25 cellular contexts compared by ENCODE assay signal in the genomic region with DNA sequence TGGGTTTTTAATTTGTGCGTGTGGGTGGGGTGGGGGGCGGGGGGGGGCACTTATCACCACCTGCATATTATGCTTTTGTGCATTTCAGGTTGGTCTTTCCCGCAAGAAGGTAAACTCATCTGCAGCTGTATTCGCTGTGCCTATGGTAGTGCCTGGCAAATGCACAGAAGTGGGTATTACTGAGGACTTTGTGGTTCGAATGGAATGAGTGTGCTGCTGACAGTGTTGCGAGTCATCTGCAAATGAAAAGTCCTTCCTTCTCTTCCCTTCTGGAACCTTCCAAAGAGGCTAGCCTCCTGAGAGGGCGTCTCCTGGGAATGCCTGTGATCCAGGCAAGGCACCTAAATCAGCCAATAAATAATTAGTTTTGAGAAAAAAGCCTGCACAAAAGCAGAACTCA.
DNase-seq lines count a peak whose midpoint lies in the region; ATAC-seq, FAIRE-seq and TF ChIP-seq lines count a peak whose summit lies in the region.
"Had no signal": no experiment of that assay in that cellular context is flagged by ENCODE, and none has a peak within 500 bp of the region (broad histone marks: within the 10 kb centered on the region; RNA-seq: fewer than 3 reads in every experiment).

No MANE protein-coding gene starts in this region.

- no peak overlapping the region for H3K14ac ChIP-seq in mesenchymal stem cell (ENCODE audit: low read length in 2 of 2)

- FAIRE-seq in astrocyte (lab: Jason Lieb, UNC) = no peak
- FAIRE-seq: HepG2 had no signal

- no peaks in the 10 kb centered on the region for H3K9me3 Mint-ChIP-seq in activated T-cell treated with anti-CD3 and anti-CD28 coated beads, Interleukin-2, amount 50 U/mL, for 24 hours
- H3K9me3 Mint-ChIP-seq in astrocyte (ENCODE audit: unreplicated experiment) = peaks cover 2% of the 10 kb centered on the region
- H3K9me3 Mint-ChIP-seq: nephron had no signal

- 69% methylated on average over 7 of the region's 7 CpGs for WGBS in mesenchymal stem cell

- no peak for DNase-seq in activated T-cell treated with anti-CD3 and anti-CD28 coated beads, Interleukin-2, amount 50 U/mL, for 24 hours
- no peak for DNase-seq in activated T-cell treated with anti-CD3 and anti-CD28 coated beads, Interleukin-2, amount 50 U/mL, for 1 hour
- DNase-seq in HCT116 (ENCODE audit: low read depth, low spot score) = no peak
- DNase-seq in astrocyte (ENCODE audit: low read depth) = no peak
- DNase-seq in mesenchymal stem cell = peak; percentile 44
- DNase-seq in GM10248 (ENCODE audit: extremely low spot score) = no peak
- DNase-seq: activated CD8-positive, alpha-beta T cell treated with anti-CD3 and anti-CD28 coated beads, Interleukin-2, amount 10 ng/mL, durations not matched to agents 7 days and 5 days; GOT3; left lung; NCI-H1417 treated with DMSO at 0.1 percent for 48 hours; NCI-H510A treated with DMSO at 0.1 percent for 48 hours; ovary; right cardiac atrium; RPMI8226; stimulated activated CD4-positive, alpha-beta T cell treated with anti-CD3 and anti-CD28 coated beads, Interleukin-12 subunit alpha, Interleukin-12 subunit beta, amount 100 ng/mL, for 4 hours; stimulated activated CD8-positive, alpha-beta memory T cell treated with anti-CD3 and anti-CD28 coated beads, Interleukin-4, amount 100 ng/mL, for 48 hours; uterus had no signal

- H2BK120ac ChIP-seq in mesenchymal stem cell (ENCODE audit: low read depth, low read length) = no peak overlapping the region

- no peak overlapping the region for H2BK15ac ChIP-seq in mesenchymal stem cell (ENCODE audit: low read depth, poor library complexity, severe bottlenecking)

- H3K4me3 Mint-ChIP-seq in activated T-cell treated with anti-CD3 and anti-CD28 coated beads, Interleukin-2, amount 50 U/mL, for 24 hours = no peak overlapping the region
- no peak overlapping the region for H3K4me3 Mint-ChIP-seq in astrocyte (ENCODE audit: unreplicated experiment)
- H3K4me3 Mint-ChIP-seq: activated CD8-positive, alpha-beta T cell treated with anti-CD3 and anti-CD28 coated beads, Interleukin-2, amount 10 ng/mL, durations not matched to agents 7 days and 5 days; nephron had no signal

- no peak overlapping the region for H3K4ac ChIP-seq in mesenchymal stem cell (ENCODE audit: low read depth in 1 of 2, low read length in 2 of 2)

- H3K27me3 ChIP-seq in HCT116 (ENCODE audit: insufficient read depth, low read length) = no peaks in the 10 kb centered on the region
- H3K27me3 ChIP-seq in astrocyte (ENCODE audit: insufficient read depth, low read length) = no peaks in the 10 kb centered on the region
- no peaks in the 10 kb centered on the region for H3K27me3 ChIP-seq in mesenchymal stem cell (ENCODE audit: control insufficient read depth in 1 of 2, insufficient read depth in 1 of 2, low read length in 2 of 2)
- H3K27me3 ChIP-seq: BLaER1, left lung, ovary, uterus had no signal

- H2BK5ac ChIP-seq in mesenchymal stem cell (ENCODE audit: low read depth, low read length, poor library complexity, severe bottlenecking) = no peak overlapping the region

- no peak overlapping the region for H4K8ac ChIP-seq in mesenchymal stem cell (ENCODE audit: low read length)

- POLR2A ChIA-PET in HCT116 (lab: Charles Lee) (no interaction called here), GM10248 (lab: Yijun Ruan, JAX) (no interaction called here)

- H3K79me1 ChIP-seq in mesenchymal stem cell (replicated peaks; ENCODE audit: low read length, poor library complexity, severe bottlenecking) = no peaks in the 10 kb centered on the region

- CTCF ChIA-PET in HCT116 (lab: Charles Lee) (no interaction called here), GM10248 (lab: Yijun Ruan, JAX) (no interaction called here)

- ATAC-seq in HCT116 = no peak
- ATAC-seq in HG03280 (IDR thresholded peaks at IDR 0.05; ENCODE audit: unreplicated experiment) = no peak
- ATAC-seq in HG02981 (IDR thresholded peaks at IDR 0.05; ENCODE audit: unreplicated experiment) = no peak
- ATAC-seq: activated CD8-positive, alpha-beta T cell treated with anti-CD3 and anti-CD28 coated beads, Interleukin-2, amount 10 ng/mL, durations not matched to agents 7 days and 5 days; HepG2; left lung; right cardiac atrium; SK-N-SH treated with all-trans-retinoic acid at 6 μM for 48 hours had no signal

- intact Hi-C loops in HCT116 (cut with micrococcal nuclease) = no loop called here

- no TSS peak for BruUV-seq in HCT116 (replicated peaks; lab: Mats Ljungman, UMichigan)

- H3K23ac ChIP-seq in mesenchymal stem cell (ENCODE audit: low read length in 2 of 2) = no peak overlapping the region

- H3K4me2 ChIP-seq in HCT116 (ENCODE audit: low read length) (no peak overlapping the region), astrocyte (ENCODE audit: low read length) (no peak overlapping the region), mesenchymal stem cell (ENCODE audit: low read length, poor library complexity, severe bottlenecking) (no peak overlapping the region)
- H3K4me2 ChIP-seq: BLaER1 had no signal

- H3K27ac ChIP-seq in HCT116 (ENCODE audit: low read depth, low read length) = no peak overlapping the region
- H3K27ac ChIP-seq in astrocyte (ENCODE audit: low read depth, low read length) = no peak overlapping the region
- no peak overlapping the region for H3K27ac ChIP-seq in mesenchymal stem cell (ENCODE audit: low read length, poor library complexity, severe bottlenecking)
- H3K27ac ChIP-seq: BLaER1, coronary artery, HL-60, left lung, ovary, uterus had no signal

- TF ChIP-seq POLR2A in HCT116 (IDR thresholded peaks at IDR 0.05; ENCODE audit: borderline replicate concordance, extremely low read depth, insufficient read depth, insufficient read length) = no peak

- H3K9me2 ChIP-seq in HCT116 (ENCODE audit: insufficient read depth) = no peaks in the 10 kb centered on the region

- no peaks in the 10 kb centered on the region for H3K36me3 ChIP-seq in HCT116 (ENCODE audit: control insufficient read depth in 1 of 2, insufficient read depth in 2 of 2, low read length in 2 of 2)
- no peaks in the 10 kb centered on the region for H3K36me3 ChIP-seq in astrocyte (ENCODE audit: insufficient read depth, low read length)
- no peaks in the 10 kb centered on the region for H3K36me3 ChIP-seq in mesenchymal stem cell (ENCODE audit: control insufficient read depth in 1 of 2, insufficient read depth in 2 of 2, low read depth in 1 of 2, low read length in 2 of 2)
- H3K36me3 ChIP-seq: BLaER1, left lung, ovary, uterus had no signal

- no peaks in the 10 kb centered on the region for H3K4me1 ChIP-seq in HCT116 (ENCODE audit: control insufficient read depth in 1 of 2, insufficient read depth in 2 of 2, low read length in 2 of 2)
- no peaks in the 10 kb centered on the region for H3K4me1 ChIP-seq in astrocyte (ENCODE audit: insufficient read depth, low read length)
- H3K4me1 ChIP-seq in mesenchymal stem cell (ENCODE audit: control insufficient read depth, insufficient read depth, low read depth, low read length) = no peaks in the 10 kb centered on the region
- H3K4me1 ChIP-seq: left lung had no signal

- H4K20me1 ChIP-seq in HCT116 (ENCODE audit: insufficient read depth) = no peaks in the 10 kb centered on the region
- H4K20me1 ChIP-seq in astrocyte (ENCODE audit: insufficient read depth, low read length) = no peaks in the 10 kb centered on the region
- H4K20me1 ChIP-seq: BLaER1 had no signal

- H4K91ac ChIP-seq in mesenchymal stem cell (ENCODE audit: low read length) = no peak overlapping the region

- no peaks in the 10 kb centered on the region for H3K36me3 Mint-ChIP-seq in activated T-cell treated with anti-CD3 and anti-CD28 coated beads, Interleukin-2, amount 50 U/mL, for 24 hours (ENCODE audit: low read depth)
- H3K36me3 Mint-ChIP-seq in astrocyte (ENCODE audit: low read depth, unreplicated experiment) = no peaks in the 10 kb centered on the region

- TF ChIP-seq CTCF in HCT116 (IDR thresholded peaks at IDR 0.05 in 2 of 3, conservative IDR thresholded peaks at IDR 0.05 in 1 of 3; ENCODE audit: borderline replicate concordance in 1 of 3, insufficient read depth in 1 of 3, low read depth in 2 of 3, low read length in 2 of 3) = no peak
- no peak for TF ChIP-seq CTCF in astrocyte (IDR thresholded peaks at IDR 0.05; ENCODE audit: insufficient read depth, low read depth, low read length)
- no peak for TF ChIP-seq CTCF in GM10248 (IDR thresholded peaks at IDR 0.05; ENCODE audit: control extremely low read depth, extremely low read depth, low read depth, missing control alignments)

- no peak overlapping the region for H3K4me3 ChIP-seq in HCT116 (replicated peaks in 1 of 2; ENCODE audit: low read depth in 1 of 2, low read length in 2 of 2)
- no peak overlapping the region for H3K4me3 ChIP-seq in astrocyte (ENCODE audit: insufficient read depth, low read depth, low read length)
- no peak overlapping the region for H3K4me3 ChIP-seq in mesenchymal stem cell (ENCODE audit: insufficient read depth in 1 of 2, low read depth in 1 of 2, low read length in 2 of 2)
- H3K4me3 ChIP-seq: BLaER1, coronary artery, left lung, ovary, uterus had no signal

- H2AFZ ChIP-seq in HCT116 (ENCODE audit: low read depth, low read length, poor library complexity, severe bottlenecking) (no peak overlapping the region), astrocyte (ENCODE audit: low read depth, low read length) (no peak overlapping the region), mesenchymal stem cell (ENCODE audit: low read depth, low read length) (no peak overlapping the region)

- H2AK5ac ChIP-seq in mesenchymal stem cell (ENCODE audit: low read length, severe bottlenecking) = no peak overlapping the region

- H2BK12ac ChIP-seq in mesenchymal stem cell (ENCODE audit: low read length in 2 of 2) = no peak overlapping the region

- RAD21 ChIA-PET in HCT116 (lab: Charles Lee; ENCODE audit: low non-redundant PET in 1 of 2, low total read pairs in 2 of 2, uncharacterized antibody in 2 of 2, unreplicated experiment in 2 of 2) = no interaction called here

- H3K18ac ChIP-seq in mesenchymal stem cell (ENCODE audit: low read depth in 1 of 2, low read length in 2 of 2) = no peak overlapping the region

- H3K9me3 ChIP-seq in HCT116 (ENCODE audit: control insufficient read depth in 1 of 2, insufficient read depth in 1 of 2, low read depth in 1 of 2, low read length in 2 of 2) = peaks cover 17 to 20% of the 10 kb centered on the region in 2 experiments; a peak in 2 of 4 replicates
- no peaks in the 10 kb centered on the region for H3K9me3 ChIP-seq in astrocyte (ENCODE audit: insufficient read depth, low read depth, low read length)
- H3K9me3 ChIP-seq in mesenchymal stem cell (ENCODE audit: control insufficient read depth, low read length) = peaks cover 7% of the 10 kb centered on the region
- H3K9me3 ChIP-seq: BLaER1, left lung, ovary, uterus had no signal

- peaks cover 59% of the 10 kb centered on the region for H3K4me1 Mint-ChIP-seq in activated T-cell treated with anti-CD3 and anti-CD28 coated beads, Interleukin-2, amount 50 U/mL, for 24 hours (ENCODE audit: low read depth)
- peaks cover 20% of the 10 kb centered on the region for H3K4me1 Mint-ChIP-seq in astrocyte (ENCODE audit: low read depth, unreplicated experiment)

- peaks cover 8% of the 10 kb centered on the region for H3K27me3 Mint-ChIP-seq in activated T-cell treated with anti-CD3 and anti-CD28 coated beads, Interleukin-2, amount 50 U/mL, for 24 hours
- H3K27me3 Mint-ChIP-seq in astrocyte (ENCODE audit: low read depth, unreplicated experiment) = peaks cover 14% of the 10 kb centered on the region

- peak overlapping the region; percentile 70 for H3K27ac Mint-ChIP-seq in activated T-cell treated with anti-CD3 and anti-CD28 coated beads, Interleukin-2, amount 50 U/mL, for 24 hours
- peak overlapping the region; percentile 21 for H3K27ac Mint-ChIP-seq in astrocyte (ENCODE audit: unreplicated experiment)
- H3K27ac Mint-ChIP-seq: activated CD8-positive, alpha-beta T cell treated with anti-CD3 and anti-CD28 coated beads, Interleukin-2, amount 10 ng/mL, durations not matched to agents 7 days and 5 days; nephron had no signal

- TF ChIP-seq RAD21 in HCT116 (IDR thresholded peaks at IDR 0.05; ENCODE audit: low read depth) = no peak

- H3K79me2 ChIP-seq in HCT116 (ENCODE audit: insufficient read depth, low read length) = no peaks in the 10 kb centered on the region
- H3K79me2 ChIP-seq in astrocyte (ENCODE audit: insufficient read depth, low read length) = no peaks in the 10 kb centered on the region

- H3K9ac ChIP-seq in HCT116 (ENCODE audit: low read length) = no peak overlapping the region
- H3K9ac ChIP-seq in astrocyte (ENCODE audit: low read length) = no peak overlapping the region
- H3K9ac ChIP-seq in mesenchymal stem cell (ENCODE audit: low read length) = no peak overlapping the region
- H3K9ac ChIP-seq: BLaER1 had no signal
